8 cellular contexts compared by ENCODE assay signal in the genomic region with DNA sequence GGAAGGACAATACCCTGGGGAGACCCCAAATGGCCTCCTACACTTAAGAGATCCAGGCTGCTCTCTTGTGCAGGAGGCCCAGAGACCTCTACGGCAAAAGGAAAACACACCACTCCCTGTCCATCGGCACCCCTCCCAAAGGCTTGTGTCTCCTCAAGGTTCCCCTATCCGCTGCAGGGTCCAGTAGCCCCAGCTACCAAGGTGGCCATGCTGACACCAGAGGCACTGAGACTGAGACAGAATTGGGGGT. TPM values are rescaled to one million over a fixed set of nuclear protein-coding genes. Genes with fewer than 3 reads are reported as not detected.
DNase-seq lines count a peak whose midpoint lies in the region; ATAC-seq and TF ChIP-seq lines count a peak whose summit lies in the region.

No MANE protein-coding gene starts in this region.

- peaks cover 95% of the 10 kb centered on the region for H3K36me3 Mint-ChIP-seq in Caco-2 (ENCODE audit: insufficient read depth, unreplicated experiment)
- H3K36me3 Mint-ChIP-seq in naive thymus-derived CD4-positive, alpha-beta T cell = peaks cover 0 to 31% (median 17%) of the 10 kb centered on the region in 5 donors

- peaks cover 29% of the 10 kb centered on the region for H3K4me1 Mint-ChIP-seq in Caco-2 (ENCODE audit: low read depth, unreplicated experiment)
- peaks cover 44 to 77% (median 56%) of the 10 kb centered on the region in 7 donors for H3K4me1 Mint-ChIP-seq in naive thymus-derived CD4-positive, alpha-beta T cell

- ATAC-seq in naive thymus-derived CD4-positive, alpha-beta T cell = no peak
- ATAC-seq in HG02840 (IDR thresholded peaks at IDR 0.05; ENCODE audit: low FRiP score, unreplicated experiment) (no peak), GM18517 (IDR thresholded peaks at IDR 0.05; ENCODE audit: unreplicated experiment) (no peak)

- H3K4me1 ChIP-seq in Caco-2 (peaks cover 30% of the 10 kb centered on the region), OCI-LY3 (ENCODE audit: low read length) (peaks cover 36% of the 10 kb centered on the region)
- peaks cover 32 to 41% of the 10 kb centered on the region in 2 donors for H3K4me1 ChIP-seq in naive thymus-derived CD4-positive, alpha-beta T cell (ENCODE audit: control insufficient read depth in 2 of 2, insufficient read depth in 2 of 2, low read length in 2 of 2)

- H3K27ac Mint-ChIP-seq in Caco-2 (ENCODE audit: unreplicated experiment) = peak overlapping the region; percentile 94
- peak overlapping the region; percentile 97 to 100 (median 99) for H3K27ac Mint-ChIP-seq in naive thymus-derived CD4-positive, alpha-beta T cell

- peak overlapping the region; percentile 96 for H3K9ac ChIP-seq in OCI-LY3 (ENCODE audit: low read length)

- H3K9me3 ChIP-seq in Caco-2 = no peaks in the 10 kb centered on the region
- no peaks in the 10 kb centered on the region for H3K9me3 ChIP-seq in OCI-LY3 (ENCODE audit: insufficient read depth, low read length)
- H3K9me3 ChIP-seq in naive thymus-derived CD4-positive, alpha-beta T cell (ENCODE audit: control insufficient read depth in 2 of 3, low read length in 3 of 3) = no peaks in the 10 kb centered on the region

- H3K9me3 Mint-ChIP-seq in Caco-2 (ENCODE audit: unreplicated experiment) = no peaks in the 10 kb centered on the region
- peaks cover 0 to 14% (median 0%) of the 10 kb centered on the region in 11 donors for H3K9me3 Mint-ChIP-seq in naive thymus-derived CD4-positive, alpha-beta T cell

- no peaks in the 10 kb centered on the region for H3K27me3 Mint-ChIP-seq in Caco-2 (ENCODE audit: insufficient read depth, unreplicated experiment)
- H3K27me3 Mint-ChIP-seq in naive thymus-derived CD4-positive, alpha-beta T cell = peaks cover 0 to 7% (median 0%) of the 10 kb centered on the region in 5 donors

- POLR2A ChIA-PET in Caco-2 (lab: Charles Lee) = interaction anchor here (1.4 to 1.6 kb wide), 2 partner anchors 27 to 31 kb away, joined by 5 to 6 read pairs; a partner anchor contains a TSS
- POLR2A ChIA-PET in naive thymus-derived CD4-positive, alpha-beta T cell (lab: Charles Lee) = interaction anchor here (0.8 to 2.6 kb wide), 13 partner anchors 8 to 221 kb away, joined by 3 to 50 read pairs (median 4); a partner anchor contains a TSS

- peak overlapping the region; percentile 87 for H3K27ac ChIP-seq in OCI-LY3 (ENCODE audit: low read length)
- peak overlapping the region; percentile 94 for H3K27ac ChIP-seq in cingulate gyrus (ENCODE audit: low read depth, low read length)
- peak overlapping the region; percentile 95 for H3K27ac ChIP-seq in naive thymus-derived CD4-positive, alpha-beta T cell (ENCODE audit: low read depth, low read length)

- CTCF ChIA-PET in Caco-2 (lab: Charles Lee) = interaction anchor here (1.2 kb wide), 1 partner anchor 61 kb away, joined by 4 read pairs; no protein-coding TSS in a partner anchor
- CTCF ChIA-PET in naive thymus-derived CD4-positive, alpha-beta T cell (lab: Charles Lee) = interaction anchor here (0.9 kb wide), 1 partner anchor 16 kb away, joined by 3 read pairs; no protein-coding TSS in a partner anchor

- H2AFZ ChIP-seq in OCI-LY3 (ENCODE audit: low read depth, low read length) = no peak overlapping the region

- no peak for TF ChIP-seq CTCF in Caco-2 (IDR thresholded peaks at IDR 0.05; ENCODE audit: insufficient read depth in 1 of 2, low read depth in 1 of 2, low read length in 1 of 2, severe bottlenecking in 1 of 2, unreplicated experiment in 1 of 2)
- TF ChIP-seq CTCF in OCI-LY3 (IDR thresholded peaks at IDR 0.05; ENCODE audit: low read depth, low read length) = no peak

- peaks cover 34% of the 10 kb centered on the region for H4K20me1 ChIP-seq in OCI-LY3 (ENCODE audit: insufficient read depth, low read length)

- no peaks in the 10 kb centered on the region for H3K27me3 ChIP-seq in Caco-2 (replicated peaks; ENCODE audit: control insufficient read depth, insufficient read depth, low read length)
- no peaks in the 10 kb centered on the region for H3K27me3 ChIP-seq in OCI-LY3 (ENCODE audit: low read depth, low read length)
- no peaks in the 10 kb centered on the region for H3K27me3 ChIP-seq in naive thymus-derived CD4-positive, alpha-beta T cell (ENCODE audit: control insufficient read depth in 2 of 2, insufficient read depth in 2 of 2, low read length in 2 of 2)

- peak overlapping the region; percentile 87 for H3K4me2 ChIP-seq in OCI-LY3 (ENCODE audit: low read length)

- H3K4me3 ChIP-seq in Caco-2 (ENCODE audit: low read depth, low read length) (peak overlapping the region; percentile 71), OCI-LY3 (ENCODE audit: low read length) (peak overlapping the region; percentile 90)
- H3K4me3 ChIP-seq in naive thymus-derived CD4-positive, alpha-beta T cell (ENCODE audit: low read length) = peak overlapping the region; percentile 100

- H3K4me3 Mint-ChIP-seq in Caco-2 (ENCODE audit: unreplicated experiment) = peak overlapping the region; percentile 86
- H3K4me3 Mint-ChIP-seq in naive thymus-derived CD4-positive, alpha-beta T cell = peak overlapping the region; percentile 89 to 99 (median 98)

- no peak for DNase-seq in Caco-2
- peak in 5 of 9 donors; percentile 6 to 34 (median 29) for DNase-seq in naive thymus-derived CD4-positive, alpha-beta T cell
- DNase-seq in HuH-7 (ENCODE audit: low spot score) = no peak
- DNase-seq in head of caudate nucleus = no peak

- peaks cover 42% of the 10 kb centered on the region for H3K79me2 ChIP-seq in OCI-LY3 (ENCODE audit: low read length)

- intact Hi-C loops in Caco-2 (cut with micrococcal nuclease; ENCODE audit: unreplicated experiment) = loop anchor here (5.0 kb wide), 2 partner anchors 103 to 208 kb away; no protein-coding TSS in a partner anchor
- intact Hi-C loops in naive thymus-derived CD4-positive, alpha-beta T cell (cut with micrococcal nuclease) = loop anchor here (1.0 to 10.0 kb wide), 19 partner anchors 28 to 1587 kb away; a partner anchor contains a TSS
- intact Hi-C loops in head of caudate nucleus (cut with DNase I) = no loop called here

- no TSS peak for BruUV-seq in Caco-2 (replicated peaks; lab: Mats Ljungman, UMichigan)

- H3K36me3 ChIP-seq in Caco-2 (ENCODE audit: control insufficient read depth, insufficient read depth, low read length) (peaks cover 4% of the 10 kb centered on the region), OCI-LY3 (replicated peaks; ENCODE audit: low read depth, low read length) (peaks cover 47% of the 10 kb centered on the region)
- H3K36me3 ChIP-seq in naive thymus-derived CD4-positive, alpha-beta T cell (ENCODE audit: control insufficient read depth in 2 of 3, insufficient read depth in 3 of 3, low read length in 3 of 3) = peaks cover 9 to 38% (median 13%) of the 10 kb centered on the region in 3 experiments

RNA-seq across cellular contexts. Expression of a gene that starts 0.6 kb away (rescaled TPM):
- total RNA-seq in Caco-2 (2022) = 62.7 and 79.2 TPM in 2 replicates
- total RNA-seq in naive thymus-derived CD4-positive, alpha-beta T cell = 100 to 1,000 TPM in 1 of 5 experiments, 10 to 100 TPM in 4; 19.6 to 124 (median 51.6) TPM
- polyA plus RNA-seq in naive thymus-derived CD4-positive, alpha-beta T cell = 10 to 100 TPM; 15.9 to 23.1 TPM

RNA-seq across cellular contexts. Expression of a gene that starts 2.9 kb away (rescaled TPM):
- total RNA-seq in Caco-2 (2022) = 82.2 and 105 TPM in 2 replicates
- total RNA-seq in naive thymus-derived CD4-positive, alpha-beta T cell = 100 to 1,000 TPM in 4 of 5 experiments, 10 to 100 TPM in 1; 85.2 to 127 (median 120) TPM
- 1 to 10 TPM in 1 of 2 donors, under 1 TPM in 1; 0.50 to 1.0 TPM for polyA plus RNA-seq in naive thymus-derived CD4-positive, alpha-beta T cell

RNA-seq across cellular contexts. Expression of a gene that starts 27.3 kb away (rescaled TPM):
- 89.4 and 94.4 TPM in 2 replicates for total RNA-seq in Caco-2 (2022)
- total RNA-seq in naive thymus-derived CD4-positive, alpha-beta T cell = 10 to 100 TPM; 52.1 to 78.8 (median 63.0) TPM
- polyA plus RNA-seq in naive thymus-derived CD4-positive, alpha-beta T cell = 10 to 100 TPM; 53.9 to 78.8 TPM

RNA-seq across cellular contexts. Expression of a gene that starts 30.2 kb away (rescaled TPM):
- 0.05 TPM in 1 of 2 replicates, not detected in the other for total RNA-seq in Caco-2 (2022)
- 1 to 10 TPM in 4 of 5 experiments, under 1 TPM in 1; 0.95 to 1.7 (median 1.0) TPM for total RNA-seq in naive thymus-derived CD4-positive, alpha-beta T cell
- polyA plus RNA-seq in naive thymus-derived CD4-positive, alpha-beta T cell = under 1 TPM; 0.06 to 0.09 TPM

RNA-seq across cellular contexts. Expression of a gene that starts 31.8 kb away (rescaled TPM):
- total RNA-seq in Caco-2 (2022) = 515 and 583 TPM in 2 replicates
- 100 to 1,000 TPM; 178 to 229 (median 197) TPM for total RNA-seq in naive thymus-derived CD4-positive, alpha-beta T cell
- 100 to 1,000 TPM in 1 of 2 donors, 10 to 100 TPM in 1; 86.0 to 118 TPM for polyA plus RNA-seq in naive thymus-derived CD4-positive, alpha-beta T cell

Comparison
In these comparisons a context has a peak if more than half of its experiments do, and no peak if none do; other contexts are left out.
1. DNase-seq: peak in naive thymus-derived CD4-positive, alpha-beta T cell (5 of 9); none in Caco-2 (0 of 2), HuH-7 (single experiment) and head of caudate nucleus (0 of 42).
2. Peak in every context shown above with its lines, with median percentiles within 50 percentile points of each other: H3K4me3 ChIP-seq and H3K27ac ChIP-seq.